Comparison of ENCODE assay signal across 1 cellular context in the genomic region with DNA sequence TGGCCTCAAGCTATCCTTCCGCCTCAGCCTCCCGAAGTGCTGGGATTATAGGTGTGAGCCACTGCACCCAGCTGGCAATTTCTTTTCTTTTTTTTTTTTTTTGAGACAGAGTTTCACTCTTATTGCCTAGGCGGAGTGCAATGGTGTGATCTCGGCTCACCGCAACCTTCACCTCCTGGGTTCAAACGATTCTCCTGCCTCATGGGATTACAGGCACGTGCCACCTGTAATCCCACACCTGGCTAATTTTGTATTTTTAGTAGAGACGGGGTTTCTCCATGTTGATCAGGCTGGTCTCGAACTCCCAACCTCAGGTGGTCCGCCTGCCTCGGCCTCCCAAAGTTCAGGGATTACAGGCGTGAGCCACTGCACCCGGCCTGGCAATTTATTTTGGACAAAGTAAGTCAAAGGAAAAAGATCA.
TF ChIP-seq lines count a peak whose summit lies in the region.

No MANE protein-coding gene starts in this region.

TF ChIP-seq in GM12878, 131 proteins besides CTCF, POLR2A, EP300 and RAD21:
- TF ChIP-seq MLLT1 (IDR thresholded peaks at IDR 0.05) (0 out of 2 replicates have a peak, but pooled peaks have one; percentile 76), NBN (IDR thresholded peaks at IDR 0.05) (peak; percentile 62; the same call in 1 of the 2 replicates), CREM (IDR thresholded peaks at IDR 0.05; ENCODE audit: low read depth) (0 out of 2 replicates have a peak, but pooled peaks have one; percentile 12), TARDBP (IDR thresholded peaks at IDR 0.05; ENCODE audit: borderline replicate concordance) (0 out of 2 replicates have a peak, but pooled peaks have one; percentile 37), IKZF2 (IDR thresholded peaks at IDR 0.05) (peak in 1 of 2 experiments; percentile 59; a peak in 1 of 4 replicates), NR2F1 (conservative IDR thresholded peaks at IDR 0.05) (peak; percentile 54), RAD51 (IDR thresholded peaks at IDR 0.05) (peak; percentile 52), BHLHE40 (IDR thresholded peaks at IDR 0.05; ENCODE audit: borderline replicate concordance in 1 of 2, low read depth in 2 of 2, low read length in 1 of 2) (peak; percentile 84 to 96), MEF2B (IDR thresholded peaks at IDR 0.05; ENCODE audit: partially characterized antibody, poor library complexity, severe bottlenecking) (peak; percentile 77), HDAC6 (IDR thresholded peaks at IDR 0.05; ENCODE audit: unreplicated experiment) (peak; percentile 48)
- TF ChIP-seq, protein P1, sequence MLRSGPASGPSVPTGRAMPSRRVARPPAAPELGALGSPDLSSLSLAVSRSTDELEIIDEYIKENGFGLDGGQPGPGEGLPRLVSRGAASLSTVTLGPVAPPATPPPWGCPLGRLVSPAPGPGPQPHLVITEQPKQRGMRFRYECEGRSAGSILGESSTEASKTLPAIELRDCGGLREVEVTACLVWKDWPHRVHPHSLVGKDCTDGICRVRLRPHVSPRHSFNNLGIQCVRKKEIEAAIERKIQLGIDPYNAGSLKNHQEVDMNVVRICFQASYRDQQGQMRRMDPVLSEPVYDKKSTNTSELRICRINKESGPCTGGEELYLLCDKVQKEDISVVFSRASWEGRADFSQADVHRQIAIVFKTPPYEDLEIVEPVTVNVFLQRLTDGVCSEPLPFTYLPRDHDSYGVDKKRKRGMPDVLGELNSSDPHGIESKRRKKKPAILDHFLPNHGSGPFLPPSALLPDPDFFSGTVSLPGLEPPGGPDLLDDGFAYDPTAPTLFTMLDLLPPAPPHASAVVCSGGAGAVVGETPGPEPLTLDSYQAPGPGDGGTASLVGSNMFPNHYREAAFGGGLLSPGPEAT (IDR thresholded peaks at IDR 0.05; ENCODE audit: low read depth) = 0 out of 2 replicates have a peak, but pooled peaks have one; percentile 63
TF ChIP-seq in GM12878: peak in this region for 11; not testable (repeated sequence) for 120.
